In the genomic region with DNA sequence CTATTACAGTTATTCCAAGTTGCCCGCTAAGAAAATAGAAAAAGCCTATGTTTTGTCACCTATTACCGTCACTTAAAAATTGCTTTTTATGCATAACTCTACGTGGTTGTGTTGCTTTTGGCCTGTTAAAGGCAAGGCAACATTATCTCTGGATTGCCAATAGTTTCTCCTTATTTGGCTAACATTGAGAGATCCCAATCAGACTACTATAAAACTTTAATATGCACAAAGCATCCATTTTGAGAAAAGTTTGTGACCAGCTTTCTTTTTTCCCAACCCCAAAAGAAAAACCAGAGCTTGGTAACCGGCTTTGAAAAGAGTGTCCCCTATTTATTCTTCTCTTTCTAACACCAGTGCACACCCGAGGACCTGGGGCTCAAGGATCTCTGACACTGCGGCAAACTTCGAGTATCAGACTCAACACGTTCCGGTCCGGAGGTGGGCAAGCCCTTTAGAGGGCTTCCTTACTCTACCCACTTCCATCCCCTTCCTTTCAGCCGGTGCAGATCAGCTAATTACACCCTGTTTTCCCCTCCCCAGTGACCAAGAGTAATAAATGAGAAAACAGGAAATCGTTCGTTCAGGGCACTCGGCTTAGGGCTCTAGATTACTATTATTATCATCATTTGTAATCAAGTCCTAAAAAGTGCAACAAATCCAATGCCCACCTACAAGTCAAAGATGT, we compare ENCODE assay signal across 7 cellular contexts. TPM values are rescaled to one million over a fixed set of nuclear protein-coding genes. Genes with fewer than 3 reads are reported as not detected.
DNase-seq lines count a peak whose midpoint lies in the region; ATAC-seq and TF ChIP-seq lines count a peak whose summit lies in the region.

No MANE protein-coding gene starts in this region.

- H3K9me3 Mint-ChIP-seq in memory B cell: no peaks in the 10 kb centered on the region

- TF ChIP-seq EP300 in transverse colon (IDR thresholded peaks at IDR 0.05; ENCODE audit: low read depth): no peak

- in situ Hi-C loops in transverse colon (cut with MboI; ENCODE audit: low pct_ligation_motif_present in 1 of 4, low pct_unique_long_range_greater_than_20kb in 1 of 4, low sequenced_read_pairs in 3 of 4): no loop called here

- peak overlapping the region; percentile 78 to 98 (median 82) for H3K4me3 ChIP-seq in Peyer's patch
- H3K4me3 ChIP-seq in coronary artery: peak overlapping the region; percentile 98
- H3K4me3 ChIP-seq in transverse colon: peak overlapping the region; percentile 76 to 96 (median 87)

- WGBS in transverse colon (ENCODE audit: low coverage in 1 of 2), 2 donors: 0% methylated on average over 13 to 14 of the region's 14 CpGs

- DNase-seq in Peyer's patch (peak in 2 of 3 donors; percentile 41 to 53), coronary artery (ENCODE audit: low spot score) (no peak), memory B cell (ENCODE audit: low spot score in 2 of 2) (peak in 1 of 2 donors; percentile 13), transverse colon (peak; percentile 11)

- H3K9me3 ChIP-seq in Peyer's patch (no peaks in the 10 kb centered on the region), transverse colon (no peaks in the 10 kb centered on the region)

- H3K4me3 Mint-ChIP-seq in memory B cell: peak overlapping the region; percentile 99

- H3K4me1 ChIP-seq in Peyer's patch (peaks cover 0 to 20% (median 9%) of the 10 kb centered on the region in 4 donors), transverse colon (peaks cover 10 to 50% (median 21%) of the 10 kb centered on the region in 4 donors)

- intact Hi-C loops in transverse colon (cut with DNase I; ENCODE audit: low total_unique reads): loop anchor here (10.0 kb wide), 1 partner anchor 121 kb away; no protein-coding TSS in a partner anchor

- H3K27me3 Mint-ChIP-seq in memory B cell: no peaks in the 10 kb centered on the region

- no peaks in the 10 kb centered on the region for H3K36me3 ChIP-seq in Peyer's patch
- no peaks in the 10 kb centered on the region for H3K36me3 ChIP-seq in transverse colon

- peak; percentile 22 for ATAC-seq in GM18502 (IDR thresholded peaks at IDR 0.05; ENCODE audit: poor library complexity, unreplicated experiment)
- peak; percentile 7 for ATAC-seq in HG02610 (IDR thresholded peaks at IDR 0.05; ENCODE audit: unreplicated experiment)
- no peak for ATAC-seq in memory B cell (ENCODE audit: low read depth)
- ATAC-seq in HG02588 (IDR thresholded peaks at IDR 0.05; ENCODE audit: unreplicated experiment): no peak

- H3K4me1 Mint-ChIP-seq in memory B cell: peaks cover 42% of the 10 kb centered on the region

- H3K27ac ChIP-seq in Peyer's patch (peak overlapping the region; percentile 85 to 97 (median 94)), coronary artery (peak overlapping the region; percentile 99 to 100), transverse colon (peak overlapping the region; percentile 96 to 99 (median 97))

- H3K27me3 ChIP-seq in Peyer's patch (no peaks in the 10 kb centered on the region), transverse colon (no peaks in the 10 kb centered on the region)

- TF ChIP-seq POLR2A in Peyer's patch (IDR thresholded peaks at IDR 0.05): no peak
- TF ChIP-seq POLR2A in transverse colon (IDR thresholded peaks at IDR 0.05): no peak

- H3K36me3 Mint-ChIP-seq in memory B cell: peaks cover 5% of the 10 kb centered on the region

- TF ChIP-seq CTCF in Peyer's patch (IDR thresholded peaks at IDR 0.05) (no peak), coronary artery (IDR thresholded peaks at IDR 0.05) (no peak), transverse colon (IDR thresholded peaks at IDR 0.05) (no peak)

- H3K27ac Mint-ChIP-seq in memory B cell: peak overlapping the region; percentile 99

RNA-seq across cellular contexts. Expression of a gene that starts 1.2 kb away (rescaled TPM):
- total RNA-seq in Peyer's patch (100 to 1,000 TPM in 2 of 4 donors, 10 to 100 TPM in 2; 79.2 to 276 (median 92.6) TPM), transverse colon (100 to 1,000 TPM; 100 to 121 (median 113) TPM)

Comparison
In these comparisons a context has a peak if more than half of its experiments do, and no peak if none do; other contexts are left out.
1. ATAC-seq: peak in GM18502 (single experiment) and HG02610 (single experiment); none in memory B cell (single experiment) and HG02588 (single experiment).
2. Peak in every context shown above with its lines, with median percentiles within 50 percentile points of each other: H3K27ac ChIP-seq and H3K4me3 ChIP-seq.